In the genomic region with DNA sequence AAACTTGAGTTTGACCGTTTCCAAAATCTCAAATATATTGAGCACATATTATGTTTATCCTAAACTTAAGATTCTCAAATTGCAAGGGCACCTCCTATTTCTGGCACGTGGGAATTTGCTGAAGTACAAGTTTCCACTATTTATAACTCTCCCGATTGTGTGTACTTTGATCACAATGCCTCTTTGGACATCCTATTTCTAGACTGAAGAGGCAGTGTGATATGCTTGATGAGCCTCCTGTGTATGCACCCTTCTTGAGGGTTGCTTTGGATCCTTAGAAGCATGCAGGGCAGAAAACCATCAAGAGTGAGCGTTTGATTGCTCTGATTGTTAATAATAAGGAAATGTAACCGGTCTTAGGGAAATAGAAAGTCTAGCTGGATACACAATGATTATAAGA, we compare ENCODE assay signal across 16 cellular contexts.
A peak's percentile ranks its signal among the peaks of the same experiment; 100 is the strongest.
DNase-seq lines count a peak whose midpoint lies in the region; ATAC-seq, FAIRE-seq and TF ChIP-seq lines count a peak whose summit lies in the region.
"Had no signal": no experiment of that assay in that cellular context is flagged by ENCODE, and none has a peak within 500 bp of the region (broad histone marks: within the 10 kb centered on the region; RNA-seq: fewer than 3 reads in every experiment).

No MANE protein-coding gene starts in this region.

- FAIRE-seq in frontal cortex (lab: Jason Lieb, UNC) = no peak
- FAIRE-seq: D721Med, G401.6, GM12891, H54 had no signal

- no peak overlapping the region for H3K4me3 ChIP-seq in heart left ventricle
- no peak overlapping the region for H3K4me3 ChIP-seq in right atrium auricular region
- H3K4me3 ChIP-seq: GM23248 had no signal

- peaks cover 0 to 5% (median 0%) of the 10 kb centered on the region in 12 donors for H3K9me3 ChIP-seq in heart left ventricle
- H3K9me3 ChIP-seq in right atrium auricular region = no peaks in the 10 kb centered on the region
- H3K9me3 ChIP-seq: Caco-2 had no signal

- H3K27me3 ChIP-seq in heart left ventricle = peaks cover 0 to 10% (median 0%) of the 10 kb centered on the region in 9 donors
- no peaks in the 10 kb centered on the region for H3K27me3 ChIP-seq in right atrium auricular region

- H3K36me3 ChIP-seq in heart left ventricle = no peaks in the 10 kb centered on the region
- no peaks in the 10 kb centered on the region for H3K36me3 ChIP-seq in right atrium auricular region

- ATAC-seq in heart left ventricle = peak; percentile 56 to 79 (median 73)

- H3K27ac ChIP-seq in caudate nucleus (ENCODE audit: low read depth, low read length) = peak overlapping the region; percentile 79
- no peak overlapping the region for H3K27ac ChIP-seq in heart left ventricle
- H3K27ac ChIP-seq in right atrium auricular region = peak overlapping the region; percentile 13 to 71
- H3K27ac ChIP-seq: GM23248 had no signal

- TF ChIP-seq POLR2A in heart left ventricle (IDR thresholded peaks at IDR 0.05) = no peak

- WGBS in heart left ventricle, 4 donors = 39 to 54% (median 44%) methylated on average over 5 of the region's 5 CpGs

- DNase-seq in caudate nucleus (lab: John Stamatoyannopoulos, UW) (no peak), heart left ventricle (no peak), right atrium auricular region (ENCODE audit: low spot score) (no peak), superior temporal gyrus (ENCODE audit: extremely low spot score) (peak; percentile 22), frontal cortex (ENCODE audit: low spot score in 2 of 2) (no peak), islet precursor cell (no peak), NCI-H526 treated with DMSO at 0.1 percent for 48 hours (lab: John Stamatoyannopoulos, UW) (no peak)
- DNase-seq: C1 segment of cervical spinal cord; Caco-2; CD4-positive, CD25-positive, alpha-beta regulatory T cell; GM23248; HCEC 1CT had no signal

- intact Hi-C loops in heart left ventricle (cut with DNase I) = no loop called here

- TF ChIP-seq CTCF in heart left ventricle (IDR thresholded peaks at IDR 0.05) = no peak
- TF ChIP-seq CTCF in right atrium auricular region (IDR thresholded peaks at IDR 0.05) = no peak

- H3K4me1 ChIP-seq in heart left ventricle (peaks cover 0 to 18% (median 0%) of the 10 kb centered on the region in 12 donors), right atrium auricular region (peaks cover 0 to 7% of the 10 kb centered on the region in 2 donors)
- H3K4me1 ChIP-seq: Caco-2 had no signal

Comparison
In these comparisons a context has a peak if more than half of its experiments do, and no peak if none do; other contexts are left out.
1. H3K27ac ChIP-seq: peak in caudate nucleus (single experiment) and right atrium auricular region (2 of 2); none in heart left ventricle (0 of 12).